In genomic region chr13:113971471-113972231, GRCh38 we compare ENCODE assay signal across 14 cellular contexts. TPM values are rescaled to one million over a fixed set of nuclear protein-coding genes. Genes with fewer than 3 reads are reported as not detected.
DNase-seq lines count a peak whose midpoint lies in the region; ATAC-seq, FAIRE-seq and TF ChIP-seq lines count a peak whose summit lies in the region.
"Had no signal": no experiment of that assay in that cellular context is flagged by ENCODE, and none has a peak within 500 bp of the region (broad histone marks: within the 10 kb centered on the region; RNA-seq: fewer than 3 reads in every experiment).

No MANE protein-coding gene starts in this region.

- 95 to 97% methylated on average over 36 of the region's 36 CpGs for WGBS in heart right ventricle, 2 donors
- WGBS in pancreas, 2 donors: 86 to 96% methylated on average over 35 to 36 of the region's 36 CpGs

- no peaks in the 10 kb centered on the region for H3K9me3 ChIP-seq in heart right ventricle
- no peaks in the 10 kb centered on the region for H3K9me3 ChIP-seq in pancreas
- H3K9me3 ChIP-seq in vagina: no peaks in the 10 kb centered on the region

- no peaks in the 10 kb centered on the region for H3K4me1 Mint-ChIP-seq in natural killer cell treated with Interleukin-12 subunit alpha and Interleukin-12 subunit beta and Interleukin-15 and Interleukin-18, amount 100 ng/mL, for 72 hours (ENCODE audit: low read depth in 2 of 2)
- no peaks in the 10 kb centered on the region for H3K4me1 Mint-ChIP-seq in natural killer cell

- peaks cover 0 to 25% (median 0%) of the 10 kb centered on the region in 9 donors for H3K36me3 ChIP-seq in heart right ventricle
- no peaks in the 10 kb centered on the region for H3K36me3 ChIP-seq in pancreas
- H3K36me3 ChIP-seq in vagina: peaks cover 0 to 9% of the 10 kb centered on the region in 2 donors

- H3K36me3 Mint-ChIP-seq in natural killer cell treated with Interleukin-12 subunit alpha and Interleukin-12 subunit beta and Interleukin-15 and Interleukin-18, amount 100 ng/mL, for 72 hours: no peaks in the 10 kb centered on the region
- H3K36me3 Mint-ChIP-seq in natural killer cell: no peaks in the 10 kb centered on the region

- no peak overlapping the region for H3K27ac Mint-ChIP-seq in natural killer cell treated with Interleukin-12 subunit alpha and Interleukin-12 subunit beta and Interleukin-15 and Interleukin-18, amount 100 ng/mL, for 72 hours
- no peak overlapping the region for H3K27ac Mint-ChIP-seq in natural killer cell
- H3K27ac Mint-ChIP-seq: dendritic cell treated with granulocyte-macrophage colony-stimulating factor and Interleukin-4, amounts not matched to agents 40 ng/mL and 50 ng/mL, for 4 days had no signal

- FAIRE-seq in pancreas (lab: Jason Lieb, UNC): no peak
- FAIRE-seq: GM12892 had no signal

- TF ChIP-seq POLR2A in vagina (IDR thresholded peaks at IDR 0.05): no peak

- H3K4me3 ChIP-seq in heart right ventricle: no peak overlapping the region
- no peak overlapping the region for H3K4me3 ChIP-seq in pancreas
- H3K4me3 ChIP-seq in vagina: no peak overlapping the region

- H3K27me3 ChIP-seq in heart right ventricle: no peaks in the 10 kb centered on the region
- H3K27me3 ChIP-seq in pancreas: no peaks in the 10 kb centered on the region
- H3K27me3 ChIP-seq in vagina: no peaks in the 10 kb centered on the region

- H3K4me1 ChIP-seq in heart right ventricle (peaks cover 3 to 16% (median 8%) of the 10 kb centered on the region in 9 donors), pancreas (peaks cover 25 to 40% (median 39%) of the 10 kb centered on the region in 3 donors), vagina (peaks cover 6% of the 10 kb centered on the region)

- no peaks in the 10 kb centered on the region for H3K27me3 Mint-ChIP-seq in natural killer cell treated with Interleukin-12 subunit alpha and Interleukin-12 subunit beta and Interleukin-15 and Interleukin-18, amount 100 ng/mL, for 72 hours
- no peaks in the 10 kb centered on the region for H3K27me3 Mint-ChIP-seq in natural killer cell (ENCODE audit: low read depth in 2 of 2)
- H3K27me3 Mint-ChIP-seq: dendritic cell treated with granulocyte-macrophage colony-stimulating factor and Interleukin-4, amounts not matched to agents 40 ng/mL and 50 ng/mL, for 4 days had no signal

- H3K9me3 Mint-ChIP-seq in natural killer cell treated with Interleukin-12 subunit alpha and Interleukin-12 subunit beta and Interleukin-15 and Interleukin-18, amount 100 ng/mL, for 72 hours: no peaks in the 10 kb centered on the region
- H3K9me3 Mint-ChIP-seq in natural killer cell: no peaks in the 10 kb centered on the region
- H3K9me3 Mint-ChIP-seq: dendritic cell treated with granulocyte-macrophage colony-stimulating factor and Interleukin-4, amounts not matched to agents 40 ng/mL and 50 ng/mL, for 4 days had no signal

- no peak overlapping the region for H3K4me3 Mint-ChIP-seq in natural killer cell treated with Interleukin-12 subunit alpha and Interleukin-12 subunit beta and Interleukin-15 and Interleukin-18, amount 100 ng/mL, for 72 hours
- H3K4me3 Mint-ChIP-seq in natural killer cell: no peak overlapping the region
- H3K4me3 Mint-ChIP-seq: dendritic cell treated with granulocyte-macrophage colony-stimulating factor and Interleukin-4, amounts not matched to agents 40 ng/mL and 50 ng/mL, for 4 days had no signal

- ATAC-seq in natural killer cell treated with Interleukin-12 subunit alpha and Interleukin-12 subunit beta and Interleukin-15 and Interleukin-18, amount 100 ng/mL, for 72 hours: no peak
- ATAC-seq in natural killer cell (no peak), heart right ventricle (no peak), pancreas (no peak)

- DNase-seq in natural killer cell treated with Interleukin-12 subunit alpha and Interleukin-12 subunit beta and Interleukin-15 and Interleukin-18, amount 100 ng/mL, for 72 hours (ENCODE audit: low spot score): peak; percentile 52
- DNase-seq in natural killer cell (no peak), heart right ventricle (no peak), pancreas (peak in 3 of 6 donors; percentile 55 to 84 (median 61)), vagina (ENCODE audit: extremely low spot score in 2 of 2) (no peak), nucleus accumbens (lab: John Stamatoyannopoulos, UW) (no peak), DMS 273 (lab: John Stamatoyannopoulos, UW; ENCODE audit: unreplicated experiment) (no peak), HUDEP-2 (lab: John Stamatoyannopoulos, UW; ENCODE audit: unreplicated experiment in 76 of 76) (no peak)
- DNase-seq: activated gamma-delta T cell treated with Interleukin-2 at 50 U/mL for 16 hours, NCI-H82, T-helper 1 cell had no signal

- intact Hi-C loops in natural killer cell (cut with micrococcal nuclease) (no loop called here), heart right ventricle (cut with DNase I) (no loop called here), pancreas (cut with DNase I) (no loop called here), vagina (cut with DNase I) (no loop called here)

- H3K27ac ChIP-seq in heart right ventricle: peak overlapping the region in 6 of 10 donors; percentile 3 to 65 (median 39)
- H3K27ac ChIP-seq in pancreas: peak overlapping the region; percentile 92 to 97 (median 94)
- peak overlapping the region; percentile 60 for H3K27ac ChIP-seq in vagina

- no peak for TF ChIP-seq CTCF in natural killer cell (IDR thresholded peaks at IDR 0.05)
- TF ChIP-seq CTCF in heart right ventricle (IDR thresholded peaks at IDR 0.05): no peak
- no peak for TF ChIP-seq CTCF in pancreas (IDR thresholded peaks at IDR 0.05)
- no peak for TF ChIP-seq CTCF in vagina (IDR thresholded peaks at IDR 0.05)

RNA-seq across cellular contexts. Expression of gene C13orf46, which starts 2.2 kb away (rescaled TPM):
- total RNA-seq in natural killer cell treated with Interleukin-12 subunit alpha and Interleukin-12 subunit beta and Interleukin-15 and Interleukin-18, amount 100 ng/mL, for 72 hours: 1 to 10 TPM in 1 of 2 donors, under 1 TPM in 1; 0.64 to 1.4 TPM
- total RNA-seq in natural killer cell: 10 to 100 TPM; 21.1 to 23.9 (median 23.5) TPM
- under 1 TPM; 0.15 to 0.80 (median 0.23) TPM for total RNA-seq in heart right ventricle
- under 1 TPM; 0.09 to 0.37 TPM for polyA plus RNA-seq in heart right ventricle
- 10 to 100 TPM in 4 of 6 donors, 1 to 10 TPM in 2; 5.2 to 23.1 (median 10.6) TPM for total RNA-seq in pancreas
- 10 to 100 TPM in 1 of 2 donors, 1 to 10 TPM in 1; 2.9 to 12.0 TPM for polyA plus RNA-seq in pancreas
- not detected for total RNA-seq in vagina
- total RNA-seq: myocyte had no signal

Comparison
In these comparisons a context has a peak if more than half of its experiments do, and no peak if none do; other contexts are left out.
1. H3K27ac ChIP-seq: peak in every context shown above with its lines; median percentile 94 in pancreas; 60 in vagina; 39 in heart right ventricle.